8 cellular contexts compared by ENCODE assay signal in the genomic region with DNA sequence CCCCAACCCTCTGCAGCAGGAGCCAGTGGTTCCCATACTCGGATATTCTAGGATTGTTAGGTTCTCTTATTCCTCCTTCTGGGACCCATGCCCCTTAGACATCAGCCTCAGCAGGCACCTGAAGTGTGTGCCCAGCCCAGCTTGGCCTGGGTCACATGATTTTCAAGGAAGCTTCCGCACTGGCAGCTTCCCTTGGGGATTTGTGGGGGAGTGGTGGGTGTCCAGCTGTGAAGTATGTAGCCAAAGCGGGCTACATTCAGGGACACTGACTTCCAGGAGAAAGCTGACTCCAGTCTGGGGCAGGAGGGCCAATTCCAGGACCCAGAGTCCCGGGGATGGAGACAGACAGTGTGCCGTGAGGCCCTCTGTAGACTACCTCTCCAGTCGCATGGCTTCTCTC. TPM values are rescaled to one million over a fixed set of nuclear protein-coding genes. Genes with fewer than 3 reads are reported as not detected.
DNase-seq lines count a peak whose midpoint lies in the region; ATAC-seq, FAIRE-seq and TF ChIP-seq lines count a peak whose summit lies in the region.

No MANE protein-coding gene starts in this region.

- no peaks in the 10 kb centered on the region for H3K36me3 Mint-ChIP-seq in activated CD8-positive, alpha-beta memory T cell treated with anti-CD3 and anti-CD28 coated beads, Interleukin-2, amount 10 ng/mL, durations not matched to agents 7 days and 5 days
- H3K36me3 Mint-ChIP-seq in progenitor cell of endocrine pancreas (ENCODE audit: insufficient read depth), result no peaks in the 10 kb centered on the region

- H3K27me3 ChIP-seq in A673 (replicated peaks; ENCODE audit: insufficient read depth, low read depth, low read length, poor library complexity), result no peaks in the 10 kb centered on the region

- POLR2A ChIA-PET in A673 (lab: Charles Lee; ENCODE audit: low non-redundant PET), result interaction anchor here (0.6 kb wide), 1 partner anchor 37 kb away, joined by 7 read pairs; no protein-coding TSS in a partner anchor

- peak overlapping the region; percentile 81 for H3K27ac ChIP-seq in A673 (ENCODE audit: low read depth, low read length, poor library complexity, severe bottlenecking)

- intact Hi-C loops in A673 (cut with micrococcal nuclease; ENCODE audit: unreplicated experiment), result no loop called here

- peak; percentile 78 for DNase-seq in A673 (ENCODE audit: low spot score)
- no peak for DNase-seq in GM19239 (ENCODE audit: insufficient read length, low spot score)
- peak; percentile 44 for DNase-seq in activated CD8-positive, alpha-beta memory T cell treated with anti-CD3 and anti-CD28 coated beads, Interleukin-2, amount 10 ng/mL, durations not matched to agents 7 days and 5 days
- peak; percentile 57 for DNase-seq in globus pallidus (ENCODE audit: low spot score)
- no peak for DNase-seq in progenitor cell of endocrine pancreas (ENCODE audit: low spot score, unreplicated experiment)
- no peak for DNase-seq in T-helper 9 cell
- no peak for DNase-seq in AG20443 (ENCODE audit: low spot score)
- no peak for DNase-seq in GM19238 (ENCODE audit: insufficient read length, low spot score)

- no peak for ATAC-seq in activated CD8-positive, alpha-beta memory T cell treated with anti-CD3 and anti-CD28 coated beads, Interleukin-2, amount 10 ng/mL, durations not matched to agents 7 days and 5 days

- peaks cover 61% of the 10 kb centered on the region for H3K4me1 ChIP-seq in A673 (ENCODE audit: insufficient read depth, low read length, poor library complexity, severe bottlenecking)

- CTCF ChIA-PET in A673 (lab: Charles Lee), result interaction anchor here (0.6 kb wide), 1 partner anchor 17 kb away, joined by 11 read pairs; no protein-coding TSS in a partner anchor
- CTCF ChIA-PET in activated CD8-positive, alpha-beta memory T cell treated with anti-CD3 and anti-CD28 coated beads, Interleukin-2, amount 10 ng/mL, durations not matched to agents 7 days and 5 days (lab: Charles Lee), result interaction anchor here (0.8 to 1.5 kb wide), 8 partner anchors 9 to 291 kb away, joined by 3 to 6 read pairs (median 3); partner anchors contain the start of genes KCNIP2 and PPRC1

- H3K4me1 Mint-ChIP-seq in activated CD8-positive, alpha-beta memory T cell treated with anti-CD3 and anti-CD28 coated beads, Interleukin-2, amount 10 ng/mL, durations not matched to agents 7 days and 5 days, result peaks cover 50% of the 10 kb centered on the region
- peaks cover 33% of the 10 kb centered on the region for H3K4me1 Mint-ChIP-seq in progenitor cell of endocrine pancreas (ENCODE audit: low read depth)

- peak overlapping the region; percentile 76 for H3K4me3 ChIP-seq in A673 (ENCODE audit: low read depth, low read length, poor library complexity, severe bottlenecking)

- no peaks in the 10 kb centered on the region for H3K9me3 ChIP-seq in A673 (ENCODE audit: low read depth, low read length, poor library complexity, severe bottlenecking)

- H3K27me3 Mint-ChIP-seq in activated CD8-positive, alpha-beta memory T cell treated with anti-CD3 and anti-CD28 coated beads, Interleukin-2, amount 10 ng/mL, durations not matched to agents 7 days and 5 days, result no peaks in the 10 kb centered on the region
- H3K27me3 Mint-ChIP-seq in progenitor cell of endocrine pancreas, result peaks cover 4% of the 10 kb centered on the region

- peak overlapping the region; percentile 91 for H3K27ac Mint-ChIP-seq in activated CD8-positive, alpha-beta memory T cell treated with anti-CD3 and anti-CD28 coated beads, Interleukin-2, amount 10 ng/mL, durations not matched to agents 7 days and 5 days
- peak overlapping the region; percentile 41 for H3K27ac Mint-ChIP-seq in progenitor cell of endocrine pancreas

- peak overlapping the region; percentile 82 for H3K4me3 Mint-ChIP-seq in activated CD8-positive, alpha-beta memory T cell treated with anti-CD3 and anti-CD28 coated beads, Interleukin-2, amount 10 ng/mL, durations not matched to agents 7 days and 5 days
- peak overlapping the region; percentile 49 for H3K4me3 Mint-ChIP-seq in progenitor cell of endocrine pancreas (ENCODE audit: low read depth)

- peak; percentile 31 for FAIRE-seq in GM19239 (lab: Jason Lieb, UNC)

- BruUV-seq in A673 (replicated peaks; lab: Mats Ljungman, UMichigan), result no TSS peak

- no peaks in the 10 kb centered on the region for H3K9me3 Mint-ChIP-seq in activated CD8-positive, alpha-beta memory T cell treated with anti-CD3 and anti-CD28 coated beads, Interleukin-2, amount 10 ng/mL, durations not matched to agents 7 days and 5 days (ENCODE audit: low read depth)
- H3K9me3 Mint-ChIP-seq in progenitor cell of endocrine pancreas (ENCODE audit: low read depth), result no peaks in the 10 kb centered on the region

- H3K36me3 ChIP-seq in A673 (ENCODE audit: insufficient read depth, low read length, poor library complexity, severe bottlenecking), result no peaks in the 10 kb centered on the region

- TF ChIP-seq CTCF in A673 (conservative IDR thresholded peaks at IDR 0.05; ENCODE audit: low read depth, low read length), result no peak
- no peak for TF ChIP-seq CTCF in progenitor cell of endocrine pancreas (IDR thresholded peaks at IDR 0.05; ENCODE audit: unreplicated experiment)

RNA-seq across cellular contexts. Expression of gene LDB1, which starts 1.3 kb away (rescaled TPM):
- 78.5 and 82.4 TPM in 2 replicates for total RNA-seq in A673 (2021)
- 10 to 100 TPM; 83.5 to 84.3 TPM for total RNA-seq in activated CD8-positive, alpha-beta memory T cell treated with anti-CD3 and anti-CD28 coated beads, Interleukin-2, amount 10 ng/mL, durations not matched to agents 7 days and 5 days
- 99.5 and 107 TPM in 2 replicates for total RNA-seq in progenitor cell of endocrine pancreas

RNA-seq across cellular contexts. Expression of gene PPRC1, which starts 14.0 kb away (rescaled TPM):
- total RNA-seq in A673 (2021) (93.8 and 103 TPM in 2 replicates), progenitor cell of endocrine pancreas (40.1 and 41.9 TPM in 2 replicates)
- 10 to 100 TPM; 57.9 to 79.0 TPM for total RNA-seq in activated CD8-positive, alpha-beta memory T cell treated with anti-CD3 and anti-CD28 coated beads, Interleukin-2, amount 10 ng/mL, durations not matched to agents 7 days and 5 days

RNA-seq across cellular contexts. Expression of gene NOLC1, which starts 33.3 kb away (rescaled TPM):
- total RNA-seq in A673 (2021) (194 and 225 TPM in 2 replicates), progenitor cell of endocrine pancreas (64.7 and 68.9 TPM in 2 replicates)
- 100 to 1,000 TPM; 107 to 149 TPM for total RNA-seq in activated CD8-positive, alpha-beta memory T cell treated with anti-CD3 and anti-CD28 coated beads, Interleukin-2, amount 10 ng/mL, durations not matched to agents 7 days and 5 days

RNA-seq across cellular contexts. Expression of gene HPS6, which starts 53.7 kb away (rescaled TPM):
- total RNA-seq in A673 (2021), result 12.6 and 15.7 TPM in 2 replicates
- 10 to 100 TPM; 26.1 to 29.6 TPM for total RNA-seq in activated CD8-positive, alpha-beta memory T cell treated with anti-CD3 and anti-CD28 coated beads, Interleukin-2, amount 10 ng/mL, durations not matched to agents 7 days and 5 days
- 15.6 and 17.2 TPM in 2 replicates for total RNA-seq in progenitor cell of endocrine pancreas

Comparison
In these comparisons a context has a peak if more than half of its experiments do, and no peak if none do; other contexts are left out.
1. DNase-seq: peak in A673 (single experiment), activated CD8-positive, alpha-beta memory T cell treated with anti-CD3 and anti-CD28 coated beads, Interleukin-2, amount 10 ng/mL, durations not matched to agents 7 days and 5 days (single experiment) and globus pallidus (single experiment); none in GM19239 (single experiment), progenitor cell of endocrine pancreas (single experiment), T-helper 9 cell (single experiment), AG20443 (single experiment) and GM19238 (single experiment).